Comparison of ENCODE assay signal across 8 cellular contexts in genomic region chr1:47436304-47436978, GRCh38. TPM values are rescaled to one million over a fixed set of nuclear protein-coding genes. Genes with fewer than 3 reads are reported as not detected.
A peak's percentile ranks its signal among the peaks of the same experiment; 100 is the strongest.
DNase-seq lines count a peak whose midpoint lies in the region; ATAC-seq and TF ChIP-seq lines count a peak whose summit lies in the region.

No MANE protein-coding gene starts in this region.

- ATAC-seq in GM21381 (IDR thresholded peaks at IDR 0.05; ENCODE audit: unreplicated experiment), result peak; percentile 40

- H3K4me3 ChIP-seq in Caco-2 (ENCODE audit: low read depth, low read length), result peak overlapping the region; percentile 78
- peak overlapping the region; percentile 92 for H3K4me3 ChIP-seq in OCI-LY7 (ENCODE audit: low read depth, low read length, poor library complexity, severe bottlenecking)
- peak overlapping the region; percentile 39 to 78 (median 56) for H3K4me3 ChIP-seq in fibroblast of lung (replicated peaks in 1 of 4; ENCODE audit: control extremely low read depth in 1 of 4, insufficient read depth in 1 of 4, low read depth in 3 of 4, low read length in 4 of 4)
- H3K4me3 ChIP-seq in subcutaneous abdominal adipose tissue (ENCODE audit: low read depth in 1 of 5, low read length in 5 of 5), result peak overlapping the region; percentile 55 to 82 (median 75)

- CTCF ChIA-PET in Caco-2 (lab: Charles Lee) (interaction anchor here (0.9 to 3.5 kb wide), 15 partner anchors 12 to 290 kb away, joined by 3 to 71 read pairs (median 8); partner anchors contain the start of gene STIL), OCI-LY7 (lab: Charles Lee; ENCODE audit: unreplicated experiment) (interaction anchor here (1.5 to 2.1 kb wide), 4 partner anchors 39 to 290 kb away, joined by 5 to 13 read pairs (median 6); no protein-coding TSS in a partner anchor)

- no peaks in the 10 kb centered on the region for H3K4me1 Mint-ChIP-seq in Caco-2 (ENCODE audit: low read depth, unreplicated experiment)
- H3K4me1 Mint-ChIP-seq in neural crest cell, result peaks cover 48% of the 10 kb centered on the region

- DNase-seq in Caco-2, result peak; percentile 75 to 84
- DNase-seq in HT1080 (ENCODE audit: low read depth), result peak; percentile 74
- peak; percentile 88 for DNase-seq in OCI-LY7 (ENCODE audit: low spot score)
- peak; percentile 83 for DNase-seq in activated T-cell treated with anti-CD3 and anti-CD28 coated beads, Interleukin-2, amount 50 U/mL, for 1 hour
- peak; percentile 34 to 59 for DNase-seq in fibroblast of lung (ENCODE audit: low read depth in 2 of 2)
- peak; percentile 81 for DNase-seq in neural crest cell (ENCODE audit: low read depth, low spot score)

- no peaks in the 10 kb centered on the region for H3K4me1 ChIP-seq in Caco-2
- peaks cover 22% of the 10 kb centered on the region for H3K4me1 ChIP-seq in OCI-LY7 (ENCODE audit: insufficient read depth, low read length, poor library complexity, severe bottlenecking)
- peaks cover 2% of the 10 kb centered on the region for H3K4me1 ChIP-seq in fibroblast of lung (ENCODE audit: control insufficient read depth, extremely low read depth, insufficient read depth, low read length)
- H3K4me1 ChIP-seq in subcutaneous abdominal adipose tissue (ENCODE audit: control insufficient read depth in 5 of 5, insufficient read depth in 5 of 5, low read length in 5 of 5), result peaks cover 2 to 64% (median 43%) of the 10 kb centered on the region in 5 donors

- H3K27ac ChIP-seq in OCI-LY7 (ENCODE audit: low read depth, low read length, poor library complexity, severe bottlenecking) (peak overlapping the region; percentile 78), fibroblast of lung (ENCODE audit: insufficient read depth, low read length) (peak overlapping the region; percentile 60), subcutaneous abdominal adipose tissue (ENCODE audit: low read depth, low read length) (no peak overlapping the region)

- no peaks in the 10 kb centered on the region for H3K27me3 ChIP-seq in Caco-2 (replicated peaks; ENCODE audit: control insufficient read depth, insufficient read depth, low read length)
- no peaks in the 10 kb centered on the region for H3K27me3 ChIP-seq in fibroblast of lung (ENCODE audit: control insufficient read depth, insufficient read depth, low read length)
- peaks cover 14 to 52% (median 34%) of the 10 kb centered on the region in 5 donors for H3K27me3 ChIP-seq in subcutaneous abdominal adipose tissue (ENCODE audit: control insufficient read depth in 5 of 5, insufficient read depth in 4 of 5, low read length in 5 of 5)

- no peaks in the 10 kb centered on the region for H3K9me2 ChIP-seq in OCI-LY7 (ENCODE audit: insufficient read depth, low read length)

- no peaks in the 10 kb centered on the region for H3K9me3 Mint-ChIP-seq in Caco-2 (ENCODE audit: unreplicated experiment)
- no peaks in the 10 kb centered on the region for H3K9me3 Mint-ChIP-seq in neural crest cell

- H3K27me3 Mint-ChIP-seq in Caco-2 (ENCODE audit: insufficient read depth, unreplicated experiment), result no peaks in the 10 kb centered on the region
- peaks cover 59% of the 10 kb centered on the region for H3K27me3 Mint-ChIP-seq in neural crest cell (ENCODE audit: low read depth)

- H2AFZ ChIP-seq in OCI-LY7 (ENCODE audit: low read length) (peak overlapping the region; percentile 83), fibroblast of lung (ENCODE audit: low read length) (peak overlapping the region; percentile 28)

- peaks cover 7% of the 10 kb centered on the region; the same call in 1 of the 2 replicates for H4K20me1 ChIP-seq in OCI-LY7 (ENCODE audit: insufficient read depth, low read length)
- no peaks in the 10 kb centered on the region for H4K20me1 ChIP-seq in fibroblast of lung (ENCODE audit: control insufficient read depth, extremely low read depth, insufficient read depth, low read length)

- H3K9ac ChIP-seq in fibroblast of lung (ENCODE audit: insufficient read depth, low read length) (peak overlapping the region; percentile 9), subcutaneous abdominal adipose tissue (ENCODE audit: low read length in 5 of 5) (peak overlapping the region in 4 of 5 donors; percentile 60 to 86 (median 74))

- H3K4me2 ChIP-seq in OCI-LY7 (ENCODE audit: low read length) (peak overlapping the region; percentile 96), fibroblast of lung (ENCODE audit: extremely low read depth, insufficient read depth, low read length) (peak overlapping the region; percentile 61)

- H3K79me2 ChIP-seq in OCI-LY7 (ENCODE audit: insufficient read depth, low read depth, low read length) (peaks cover 13% of the 10 kb centered on the region; the same call in 1 of the 2 replicates), fibroblast of lung (ENCODE audit: control insufficient read depth, insufficient read depth, low read length) (no peaks in the 10 kb centered on the region)

- no peaks in the 10 kb centered on the region for H3K9me3 ChIP-seq in Caco-2
- no peaks in the 10 kb centered on the region for H3K9me3 ChIP-seq in OCI-LY7 (ENCODE audit: low read length)
- no peaks in the 10 kb centered on the region for H3K9me3 ChIP-seq in fibroblast of lung (ENCODE audit: control insufficient read depth, insufficient read depth, low read depth, low read length)
- no peaks in the 10 kb centered on the region for H3K9me3 ChIP-seq in subcutaneous abdominal adipose tissue (ENCODE audit: control insufficient read depth in 5 of 5, low read length in 5 of 5)

- H3K36me3 Mint-ChIP-seq in Caco-2 (ENCODE audit: insufficient read depth, unreplicated experiment) (no peaks in the 10 kb centered on the region), neural crest cell (ENCODE audit: low read depth) (peaks cover 9% of the 10 kb centered on the region)

- POLR2A ChIA-PET in Caco-2 (lab: Charles Lee), result interaction anchor here (0.6 kb wide), 1 partner anchor 124 kb away, joined by 8 read pairs; no protein-coding TSS in a partner anchor
- POLR2A ChIA-PET in OCI-LY7 (lab: Charles Lee), result interaction anchor here (0.5 to 1.4 kb wide), 3 partner anchors 22 to 50 kb away, joined by 3 read pairs; no protein-coding TSS in a partner anchor

- no TSS peak for BruUV-seq in Caco-2 (replicated peaks; lab: Mats Ljungman, UMichigan)
- no TSS peak for BruUV-seq in OCI-LY7 (replicated peaks; lab: Mats Ljungman, UMichigan)

- intact Hi-C loops in Caco-2 (cut with micrococcal nuclease; ENCODE audit: unreplicated experiment), result loop anchor here (2.0 to 5.0 kb wide), 2 partner anchors 49 to 86 kb away; no protein-coding TSS in a partner anchor
- intact Hi-C loops in OCI-LY7 (cut with micrococcal nuclease; ENCODE audit: unreplicated experiment), result loop anchor here (1.0 to 5.0 kb wide), 6 partner anchors 47 to 291 kb away; partner anchors contain the start of gene STIL

- H3K27ac Mint-ChIP-seq in Caco-2 (ENCODE audit: unreplicated experiment) (peak overlapping the region; percentile 49), neural crest cell (ENCODE audit: unreplicated experiment) (peak overlapping the region; percentile 57)

- peak overlapping the region; percentile 84 for H3K4me3 Mint-ChIP-seq in Caco-2 (ENCODE audit: unreplicated experiment)
- H3K4me3 Mint-ChIP-seq in neural crest cell, result peak overlapping the region; percentile 98

- H3K36me3 ChIP-seq in Caco-2 (ENCODE audit: control insufficient read depth, insufficient read depth, low read length) (no peaks in the 10 kb centered on the region), OCI-LY7 (ENCODE audit: insufficient read depth, low read length) (peaks cover 35% of the 10 kb centered on the region), fibroblast of lung (ENCODE audit: control insufficient read depth, insufficient read depth, low read length) (no peaks in the 10 kb centered on the region), subcutaneous abdominal adipose tissue (ENCODE audit: control insufficient read depth in 5 of 5, insufficient read depth in 5 of 5, low read length in 5 of 5) (no peaks in the 10 kb centered on the region)

- TF ChIP-seq CTCF in Caco-2 (IDR thresholded peaks at IDR 0.05; ENCODE audit: insufficient read depth in 1 of 2, low read depth in 1 of 2, low read length in 1 of 2, severe bottlenecking in 1 of 2, unreplicated experiment in 1 of 2) (peak; percentile 69 to 92), OCI-LY7 (conservative IDR thresholded peaks at IDR 0.05; ENCODE audit: low read length) (peak; percentile 95), fibroblast of lung (conservative IDR thresholded peaks at IDR 0.05 in 1 of 2, IDR thresholded peaks at IDR 0.05 in 1 of 2; ENCODE audit: low read depth in 1 of 2, low read length in 2 of 2) (peak; percentile 95 to 98), neural crest cell (conservative IDR thresholded peaks at IDR 0.05) (peak; percentile 89)

RNA-seq across cellular contexts. Expression of gene FOXD2, which starts 1.4 kb away (rescaled TPM):
- total RNA-seq in Caco-2 (2022) (4.4 and 4.6 TPM in 2 replicates), OCI-LY7 (2022) (0.49 and 0.52 TPM in 2 replicates), fibroblast of lung (0.51 and 0.83 TPM in 2 replicates), neural crest cell (17.3 and 19.4 TPM in 2 replicates)
- total RNA-seq in HT1080 (2014; rRNA removed; shearing (Covaris generic)), result 1.0 and 1.1 TPM in 2 replicates
- polyA plus RNA-seq in HT1080 (2015; cell fraction: cytosol; rRNA removed), result 0.69 and 1.0 TPM in 2 replicates
- 0.77 and 1.2 TPM in 2 replicates for polyA plus RNA-seq in HT1080 (2015; cell fraction: nucleus; rRNA removed)
- 0.44 and 0.76 TPM in 2 replicates for total RNA-seq in OCI-LY7 (2014; rRNA removed; shearing (Covaris generic))
- 0.08 and 0.19 TPM in 2 replicates for polyA plus RNA-seq in fibroblast of lung
- 0.45 and 0.63 TPM in 2 replicates for polyA plus RNA-seq in fibroblast of lung (2012)
- polyA minus RNA-seq in fibroblast of lung (ENCODE audit: low replicate concordance), result 0.12 and 0.19 TPM in 2 replicates

RNA-seq across cellular contexts. Expression of gene FOXE3, which starts 20.4 kb away (rescaled TPM):
- total RNA-seq in Caco-2 (2022) (not detected in 2 replicates), OCI-LY7 (2022) (not detected in 2 replicates), fibroblast of lung (not detected in 2 replicates), neural crest cell (0.35 TPM in 1 of 2 replicates, not detected in the other)
- total RNA-seq in HT1080 (2014; rRNA removed; shearing (Covaris generic)), result not detected in 2 replicates
- polyA plus RNA-seq in HT1080 (2015; cell fraction: cytosol; rRNA removed), result not detected in 2 replicates
- polyA plus RNA-seq in HT1080 (2015; cell fraction: nucleus; rRNA removed), result not detected in 2 replicates
- 0.15 TPM in 1 of 2 replicates, not detected in the other for total RNA-seq in OCI-LY7 (2014; rRNA removed; shearing (Covaris generic))
- polyA plus RNA-seq in fibroblast of lung, result 0.03 TPM in 1 of 2 replicates, not detected in the other
- polyA plus RNA-seq in fibroblast of lung (2012), result not detected in 2 replicates
- polyA minus RNA-seq in fibroblast of lung (ENCODE audit: low replicate concordance), result not detected in 2 replicates
